Comparison of ENCODE assay signal across 18 cellular contexts in genomic region chr3:65174713-65175112, GRCh38.
DNase-seq lines count a peak whose midpoint lies in the region; ATAC-seq and TF ChIP-seq lines count a peak whose summit lies in the region.
"Had no signal": no experiment of that assay in that cellular context is flagged by ENCODE, and none has a peak within 500 bp of the region (broad histone marks: within the 10 kb centered on the region; RNA-seq: fewer than 3 reads in every experiment).

No MANE protein-coding gene starts in this region.

- in situ Hi-C loops in SK-MEL-5 (cut with HindIII; ENCODE audit: low pct_unique_long_range_greater_than_20kb, low sequenced_read_pairs), result no loop called here

- peaks cover 4 to 19% of the 10 kb centered on the region in 2 donors for H3K9me3 Mint-ChIP-seq in effector memory CD8-positive, alpha-beta T cell

- ATAC-seq in effector memory CD8-positive, alpha-beta T cell (replicated peaks), result no peak

- H3K27ac ChIP-seq in tibial nerve, result peak overlapping the region in 3 of 4 donors; percentile 51 to 78 (median 62)
- H3K27ac ChIP-seq: 22Rv1; BLaER1 treated with 17β-estradiol and CSF1 and Interleukin-3, amounts not matched to agents 10 nM and 100 nM; KMS-11 had no signal

- H3K27ac Mint-ChIP-seq in effector memory CD8-positive, alpha-beta T cell, result no peak overlapping the region

- no peak overlapping the region for H3K4me3 Mint-ChIP-seq in effector memory CD8-positive, alpha-beta T cell

- DNase-seq in DMS 273 (lab: John Stamatoyannopoulos, UW; ENCODE audit: unreplicated experiment), result peak; percentile 3
- DNase-seq in DMS 273 treated with DMSO at 0.1 percent for 48 hours (lab: John Stamatoyannopoulos, UW), result no peak
- DNase-seq in SK-MEL-5 (ENCODE audit: low read depth, low spot score), result peak; percentile 32
- peak; percentile 18 for DNase-seq in kidney tubule cell (ENCODE audit: low spot score)
- no peak for DNase-seq in tibial nerve (ENCODE audit: low spot score in 2 of 2)
- DNase-seq in effector CD4-positive, alpha-beta T cell, result no peak
- DNase-seq in effector memory CD8-positive, alpha-beta T cell, result no peak
- no peak for DNase-seq in NCI-H1694 (lab: John Stamatoyannopoulos, UW)
- DNase-seq: DMS153, MM.1S, NCI-H1417 treated with DMSO at 0.1 percent for 48 hours, NCI-H2081 treated with DMSO at 0.1 percent for 48 hours, NCI-H2227 treated with DMSO at 0.1 percent for 48 hours, NCI-H526, RPMI8226 had no signal

- H3K27me3 Mint-ChIP-seq in effector memory CD8-positive, alpha-beta T cell, result no peaks in the 10 kb centered on the region

- no peaks in the 10 kb centered on the region for H3K36me3 Mint-ChIP-seq in effector memory CD8-positive, alpha-beta T cell (ENCODE audit: insufficient read depth)

- no peak overlapping the region for H3K4me3 ChIP-seq in tibial nerve
- H3K4me3 ChIP-seq: BLaER1 treated with 17β-estradiol and CSF1 and Interleukin-3, amounts not matched to agents 10 nM and 100 nM had no signal

- WGBS in tibial nerve, 2 donors, result 54 to 65% methylated on average over 2 of the region's 2 CpGs

- no peak for TF ChIP-seq EP300 in tibial nerve (IDR thresholded peaks at IDR 0.05)

- no peak for TF ChIP-seq POLR2A in tibial nerve (IDR thresholded peaks at IDR 0.05)

- no peak for TF ChIP-seq CTCF in tibial nerve (IDR thresholded peaks at IDR 0.05)

- H3K36me3 ChIP-seq in tibial nerve, result no peaks in the 10 kb centered on the region
- H3K36me3 ChIP-seq: BLaER1 treated with 17β-estradiol and CSF1 and Interleukin-3, amounts not matched to agents 10 nM and 100 nM had no signal

- H3K4me1 ChIP-seq in tibial nerve, result peaks cover 0 to 28% (median 7%) of the 10 kb centered on the region in 4 donors
- H3K4me1 ChIP-seq: BLaER1 treated with 17β-estradiol and CSF1 and Interleukin-3, amounts not matched to agents 10 nM and 100 nM had no signal

- no peaks in the 10 kb centered on the region for H3K9me3 ChIP-seq in tibial nerve
- H3K9me3 ChIP-seq: BLaER1 treated with 17β-estradiol and CSF1 and Interleukin-3, amounts not matched to agents 10 nM and 100 nM had no signal

- H3K27me3 ChIP-seq in tibial nerve, result no peaks in the 10 kb centered on the region
- H3K27me3 ChIP-seq: BLaER1 treated with 17β-estradiol and CSF1 and Interleukin-3, amounts not matched to agents 10 nM and 100 nM had no signal

- no peaks in the 10 kb centered on the region for H3K4me1 Mint-ChIP-seq in effector memory CD8-positive, alpha-beta T cell (ENCODE audit: low read depth in 2 of 2)

Comparison
In these comparisons a context has a peak if more than half of its experiments do, and no peak if none do; other contexts are left out.
1. DNase-seq: peak in DMS 273 (single experiment), SK-MEL-5 (single experiment) and kidney tubule cell (single experiment); none in DMS 273 treated with DMSO at 0.1 percent for 48 hours (single experiment), tibial nerve (0 of 2), effector CD4-positive, alpha-beta T cell (single experiment), effector memory CD8-positive, alpha-beta T cell (0 of 3) and NCI-H1694 (single experiment).